ENCODE assay signal across 8 cellular contexts in genomic region chr12:118372541-118373495, GRCh38. TPM values are rescaled to one million over a fixed set of nuclear protein-coding genes. Genes with fewer than 3 reads are reported as not detected.
DNase-seq lines count a peak whose midpoint lies in the region; ATAC-seq and TF ChIP-seq lines count a peak whose summit lies in the region.

TSS of gene TAOK3 (minus strand) at chr12:118372907. CDS start at chr12:118255567, 117,340 bp downstream.

- ATAC-seq in HG03460 (IDR thresholded peaks at IDR 0.05; ENCODE audit: unreplicated experiment) = peak; percentile 80

- H3K27me3 ChIP-seq in BE2C (no peaks in the 10 kb centered on the region), colonic mucosa (no peaks in the 10 kb centered on the region), layer of hippocampus (ENCODE audit: control insufficient read depth, insufficient read depth, low read length) (no peaks in the 10 kb centered on the region)

- peak within 1 kb of the TSS; percentile 91 to 96 for H3K9ac ChIP-seq in colonic mucosa (ENCODE audit: low read depth in 2 of 2, low read length in 2 of 2)

- intact Hi-C loops in colonic mucosa (cut with DNase I) = no loop called here

- H3K9me3 ChIP-seq in BE2C (no peaks in the 10 kb centered on the region), colonic mucosa (no peaks in the 10 kb centered on the region)

- peak within 1 kb of the TSS; percentile 81 for H3K4me3 ChIP-seq in BE2C (ENCODE audit: low read depth, low read length)
- H3K4me3 ChIP-seq in colonic mucosa = peak within 1 kb of the TSS; percentile 95

- H3K4me1 ChIP-seq in BE2C (0 out of 2 replicates have a peak, but pooled peaks cover 2% of the 10 kb centered on the region), colonic mucosa (no peaks in the 10 kb centered on the region)

- H3K27ac ChIP-seq in colonic mucosa = peak within 1 kb of the TSS; percentile 86
- H3K27ac ChIP-seq in layer of hippocampus (ENCODE audit: low read depth, low read length) = peak within 1 kb of the TSS; percentile 77

- H3K36me3 ChIP-seq in BE2C = no peaks in the 10 kb centered on the region
- no peaks in the 10 kb centered on the region for H3K36me3 ChIP-seq in colonic mucosa

- no peak for TF ChIP-seq CTCF in BE2C (IDR thresholded peaks at IDR 0.05; ENCODE audit: low read depth, low read length)
- TF ChIP-seq CTCF in colonic mucosa (IDR thresholded peaks at IDR 0.05) = no peak

- DNase-seq in BE2C (peak; percentile 98), GM19240 (ENCODE audit: insufficient read length, low spot score) (peak; percentile 73), NCI-H526 (lab: John Stamatoyannopoulos, UW) (peak; percentile 97 to 99), colonic mucosa (peak; percentile 98)
- peak; percentile 98 for DNase-seq in activated CD4-positive, alpha-beta T cell treated with anti-CD3 and anti-CD28 coated beads for 48 hours
- peak; percentile 94 to 96 for DNase-seq in stimulated activated CD4-positive, alpha-beta T cell treated with anti-CD3 and anti-CD28 coated beads, Interleukin-1b, Interleukin-23, amount 100 ng/mL, for 4 hours (ENCODE audit: low read depth in 2 of 2)

RNA-seq across cellular contexts. Expression of gene TAOK3, which starts in this region (rescaled TPM):
- 40.6 TPM for polyA plus RNA-seq in BE2C (2012; ENCODE audit: insufficient read depth, insufficient read length, low read depth)
- 10 to 100 TPM; 39.5 to 50.5 TPM for total RNA-seq in colonic mucosa

Comparison
In these comparisons a context has a peak if more than half of its experiments do, and no peak if none do; other contexts are left out.
1. Peak in every context shown above with its lines: DNase-seq, ATAC-seq, H3K4me3 ChIP-seq and H3K27ac ChIP-seq.